ENCODE assay signal across 23 cellular contexts in genomic region chr20:38608188-38608587, GRCh38. TPM values are rescaled to one million over a fixed set of nuclear protein-coding genes. Genes with fewer than 3 reads are reported as not detected.
"Had no signal": no experiment of that assay in that cellular context is flagged by ENCODE, and none has a peak within 500 bp of the region (broad histone marks: within the 10 kb centered on the region; RNA-seq: fewer than 3 reads in every experiment).

No MANE protein-coding gene starts in this region.

- H3K27ac Mint-ChIP-seq: activated CD4-positive, alpha-beta memory T cell treated with anti-CD3 and anti-CD28 coated beads for 36 hours; activated CD4-positive, alpha-beta T cell treated with anti-CD3 and anti-CD28 coated beads, Interleukin-2, amount 10 ng/mL, durations not matched to agents 7 days and 5 days; activated naive CD8-positive, alpha-beta T cell treated with anti-CD3 and anti-CD28 coated beads, Interleukin-2, amount 50 U/mL, for 24 hours; brain; T-helper 1 cell treated with Interleukin-12 subunit alpha and Interleukin-12 subunit beta and Interleukin-4 antibody, amounts not matched to agents 30 μg/mL and 1 μg/mL, for 36 hours had no signal

- ATAC-seq: activated naive CD4-positive, alpha-beta T cell treated with anti-CD3 and anti-CD28 coated beads, Interleukin-2, amount 50 U/mL, for 72 hours; activated naive CD8-positive, alpha-beta T cell treated with anti-CD3 and anti-CD28 coated beads, Interleukin-2, amount 50 U/mL, for 24 hours; activated T-cell treated with anti-CD3 and anti-CD28 coated beads, Interleukin-2, amount 50 U/mL, for 4 hours; PC-3 had no signal

- H3K36me3 ChIP-seq: ascending aorta had no signal

- H3K27ac ChIP-seq: ascending aorta had no signal

- H3K4me1 Mint-ChIP-seq: activated CD4-positive, alpha-beta T cell treated with anti-CD3 and anti-CD28 coated beads, Interleukin-2, amount 10 ng/mL, durations not matched to agents 7 days and 5 days; activated naive CD8-positive, alpha-beta T cell treated with anti-CD3 and anti-CD28 coated beads, Interleukin-2, amount 50 U/mL, for 24 hours; brain; central memory CD8-positive, alpha-beta T cell had no signal

- DNase-seq: activated CD4-positive, alpha-beta memory T cell treated with anti-CD3 and anti-CD28 coated beads for 36 hours; activated CD4-positive, alpha-beta T cell treated with anti-CD3 and anti-CD28 coated beads, Interleukin-2, amount 10 ng/mL, durations not matched to agents 7 days and 5 days; activated CD4-positive, CD25-positive, alpha-beta regulatory T cell; activated CD8-positive, alpha-beta memory T cell treated with anti-CD3 and anti-CD28 coated beads for 24 hours; activated effector memory CD4-positive, alpha-beta T cell treated with anti-CD3 and anti-CD28 coated beads, Interleukin-2, amount 50 U/mL, for 16 hours; activated naive CD4-positive, alpha-beta T cell treated with Interleukin-2 at 50 U/mL for 16 hours; activated naive CD8-positive, alpha-beta T cell treated with anti-CD3 and anti-CD28 coated beads, Interleukin-2, amount 50 U/mL, for 24 hours; activated T-cell treated with anti-CD3 and anti-CD28 coated beads, Interleukin-2, amount 50 U/mL, for 4 hours; amniotic stem cell; MM.1S; NCI-H1105; NCI-H1436; NCI-H1694 treated with DMSO at 0.1 percent for 48 hours; NCI-H2029 treated with DMSO at 0.1 percent for 48 hours; NCI-H524; PC-3; SHP77 treated with DMSO at 0.1 percent for 48 hours had no signal

- H3K4me1 ChIP-seq: ascending aorta had no signal

- H3K36me3 Mint-ChIP-seq: activated CD4-positive, alpha-beta memory T cell treated with anti-CD3 and anti-CD28 coated beads for 36 hours; activated naive CD4-positive, alpha-beta T cell treated with anti-CD3 and anti-CD28 coated beads, Interleukin-2, amount 50 U/mL, for 72 hours; brain had no signal

- H3K27me3 ChIP-seq: ascending aorta had no signal

- H3K9me3 Mint-ChIP-seq: activated CD4-positive, alpha-beta memory T cell treated with anti-CD3 and anti-CD28 coated beads for 36 hours; activated CD4-positive, alpha-beta T cell treated with anti-CD3 and anti-CD28 coated beads, Interleukin-2, amount 10 ng/mL, durations not matched to agents 7 days and 5 days; activated naive CD4-positive, alpha-beta T cell treated with anti-CD3 and anti-CD28 coated beads, Interleukin-2, amount 50 U/mL, for 72 hours; activated naive CD8-positive, alpha-beta T cell treated with anti-CD3 and anti-CD28 coated beads, Interleukin-2, amount 50 U/mL, for 24 hours; activated T-cell treated with anti-CD3 and anti-CD28 coated beads, Interleukin-2, amount 50 U/mL, for 4 hours; central memory CD8-positive, alpha-beta T cell; T-helper 1 cell treated with Interleukin-12 subunit alpha and Interleukin-12 subunit beta and Interleukin-4 antibody, amounts not matched to agents 30 μg/mL and 1 μg/mL, for 36 hours had no signal

- H3K9me3 ChIP-seq: ascending aorta had no signal

- H3K4me3 Mint-ChIP-seq: activated CD4-positive, alpha-beta memory T cell treated with anti-CD3 and anti-CD28 coated beads for 36 hours; activated CD4-positive, alpha-beta T cell treated with anti-CD3 and anti-CD28 coated beads, Interleukin-2, amount 10 ng/mL, durations not matched to agents 7 days and 5 days; activated naive CD8-positive, alpha-beta T cell treated with anti-CD3 and anti-CD28 coated beads, Interleukin-2, amount 50 U/mL, for 24 hours; activated T-cell treated with anti-CD3 and anti-CD28 coated beads, Interleukin-2, amount 50 U/mL, for 4 hours; brain; central memory CD8-positive, alpha-beta T cell; T-helper 1 cell treated with Interleukin-12 subunit alpha and Interleukin-12 subunit beta and Interleukin-4 antibody, amounts not matched to agents 30 μg/mL and 1 μg/mL, for 36 hours had no signal

- H3K4me3 ChIP-seq: ascending aorta had no signal

RNA-seq across cellular contexts. Expression of gene ARHGAP40, which starts 6.6 kb away (rescaled TPM):
- total RNA-seq: activated CD4-positive, alpha-beta memory T cell treated with anti-CD3 and anti-CD28 coated beads for 36 hours; activated CD4-positive, alpha-beta T cell treated with anti-CD3 and anti-CD28 coated beads, Interleukin-2, amount 10 ng/mL, durations not matched to agents 7 days and 5 days; activated naive CD4-positive, alpha-beta T cell treated with anti-CD3 and anti-CD28 coated beads, Interleukin-2, amount 50 U/mL, for 72 hours; activated T-cell treated with anti-CD3 and anti-CD28 coated beads, Interleukin-2, amount 50 U/mL, for 4 hours; ascending aorta; PC-3 had no signal

RNA-seq across cellular contexts. Expression of gene ADIG, which starts 27.2 kb away (rescaled TPM):
- total RNA-seq: activated CD4-positive, alpha-beta memory T cell treated with anti-CD3 and anti-CD28 coated beads for 36 hours; activated CD4-positive, alpha-beta T cell treated with anti-CD3 and anti-CD28 coated beads, Interleukin-2, amount 10 ng/mL, durations not matched to agents 7 days and 5 days; activated naive CD4-positive, alpha-beta T cell treated with anti-CD3 and anti-CD28 coated beads, Interleukin-2, amount 50 U/mL, for 72 hours; activated T-cell treated with anti-CD3 and anti-CD28 coated beads, Interleukin-2, amount 50 U/mL, for 4 hours; ascending aorta; PC-3; SK-MEL-5 had no signal
